ENCODE assay signal across 22 cellular contexts in genomic region chr11:70798296-70798695, GRCh38.
A peak's percentile ranks its signal among the peaks of the same experiment; 100 is the strongest.
DNase-seq lines count a peak whose midpoint lies in the region; ATAC-seq, FAIRE-seq and TF ChIP-seq lines count a peak whose summit lies in the region.
"Had no signal": no experiment of that assay in that cellular context is flagged by ENCODE, and none has a peak within 500 bp of the region (broad histone marks: within the 10 kb centered on the region; RNA-seq: fewer than 3 reads in every experiment).

No MANE protein-coding gene starts in this region.

- in situ Hi-C loops in HepG2 (cut with HindIII; ENCODE audit: extremely low pct_ligation_motif_present, low pct_unique_long_range_greater_than_20kb) = no loop called here

- H3K36me3 ChIP-seq in HepG2 (replicated peaks in 1 of 2; ENCODE audit: control insufficient read depth in 1 of 2, insufficient read depth in 2 of 2, low read length in 2 of 2) (peaks cover 27 to 76% of the 10 kb centered on the region in 2 experiments; a peak in 4 of 5 replicates), right lobe of liver (peaks cover 0 to 4% (median 1%) of the 10 kb centered on the region in 4 donors), neuronal stem cell (replicated peaks in 1 of 2; ENCODE audit: control insufficient read depth in 2 of 2, insufficient read depth in 2 of 2, low read length in 2 of 2) (no peaks in the 10 kb centered on the region)
- H3K36me3 ChIP-seq: BLaER1 treated with 17β-estradiol and CSF1 and Interleukin-3, amounts not matched to agents 10 nM and 100 nM had no signal

- H3K9ac ChIP-seq in HepG2 (ENCODE audit: insufficient read depth, low read depth, low read length) (no peak overlapping the region), neuronal stem cell (ENCODE audit: low read depth, low read length, poor library complexity) (no peak overlapping the region)
- H3K9ac ChIP-seq: BLaER1 treated with 17β-estradiol and CSF1 and Interleukin-3, amounts not matched to agents 10 nM and 100 nM had no signal

- peak overlapping the region; percentile 41 for H3K4ac ChIP-seq in neuronal stem cell (ENCODE audit: low read length)

- no peak overlapping the region for H3K4me3 ChIP-seq in HepG2 (replicated peaks in 1 of 3; ENCODE audit: insufficient read depth in 1 of 3, low read depth in 2 of 3, low read length in 3 of 3)
- no peak overlapping the region for H3K4me3 ChIP-seq in right lobe of liver
- H3K4me3 ChIP-seq in neuronal stem cell (ENCODE audit: low read length in 2 of 2) = no peak overlapping the region
- H3K4me3 ChIP-seq: A549; BLaER1 treated with 17β-estradiol and CSF1 and Interleukin-3, amounts not matched to agents 10 nM and 100 nM had no signal

- no peak overlapping the region for H3K23ac ChIP-seq in neuronal stem cell (ENCODE audit: low read depth, low read length, poor library complexity)

- CTCF ChIA-PET in HepG2 (lab: Yijun Ruan, JAX; ENCODE audit: low intra/inter-chr PET ratio, low total read pairs) = no interaction called here

- H2AFZ ChIP-seq in HepG2 (ENCODE audit: low read length) (no peak overlapping the region), neuronal stem cell (ENCODE audit: low read length) (no peak overlapping the region)

- no peak overlapping the region for H2BK15ac ChIP-seq in neuronal stem cell (ENCODE audit: low read length)

- peak overlapping the region; percentile 38 for H2AK5ac ChIP-seq in neuronal stem cell (ENCODE audit: low read depth, low read length)

- POLR2A ChIA-PET in HepG2 (lab: Yijun Ruan, JAX) = no interaction called here

- peak overlapping the region; percentile 77 for H3K14ac ChIP-seq in neuronal stem cell (ENCODE audit: low read length)

- WGBS in HepG2 (ENCODE audit: low lambda C conversion rate) = 98% methylated on average over 26 of the region's 26 CpGs
- WGBS in right lobe of liver (ENCODE audit: insufficient coverage, low coverage, low lambda C conversion rate, missing lambda C conversion rate) = 50% methylated on average over 4 of the region's 26 CpGs
- WGBS in neuronal stem cell (ENCODE audit: extremely low coverage in 2 of 2, insufficient read length in 2 of 2, insufficient replicate concordance in 1 of 2), 2 donors = no CpG with 5 or more reads among the region's 26 CpGs

- FAIRE-seq in HepG2 (lab: Jason Lieb, UNC) = no peak
- FAIRE-seq: A549, D721Med, G401.6, GM12891, GM19239 had no signal

- TF ChIP-seq RAD21 in HepG2 (CRISPR knock-in tag; IDR thresholded peaks at IDR 0.05) = no peak

- no peak for TF ChIP-seq POLR2A in HepG2 (IDR thresholded peaks at IDR 0.05; ENCODE audit: insufficient read depth in 1 of 2, low read depth in 2 of 2, low read length in 2 of 2)
- TF ChIP-seq POLR2A in right lobe of liver (IDR thresholded peaks at IDR 0.05) = no peak

- TF ChIP-seq CTCF in HepG2 (CRISPR knock-in tag; IDR thresholded peaks at IDR 0.05) = no peak
- no peak for TF ChIP-seq CTCF in right lobe of liver (IDR thresholded peaks at IDR 0.05)

- no peaks in the 10 kb centered on the region for H3K27me3 ChIP-seq in HepG2 (ENCODE audit: control insufficient read depth in 1 of 2, insufficient read depth in 2 of 2, low read length in 2 of 2)
- H3K27me3 ChIP-seq in right lobe of liver = no peaks in the 10 kb centered on the region
- no peaks in the 10 kb centered on the region for H3K27me3 ChIP-seq in neuronal stem cell (ENCODE audit: control insufficient read depth in 3 of 3, insufficient read depth in 3 of 3, low read depth in 1 of 3, low read length in 3 of 3)
- H3K27me3 ChIP-seq: BLaER1 treated with 17β-estradiol and CSF1 and Interleukin-3, amounts not matched to agents 10 nM and 100 nM had no signal

- H3K27ac ChIP-seq in HepG2 (ENCODE audit: extremely low read length, insufficient read depth, low read length) (no peak overlapping the region), right lobe of liver (no peak overlapping the region), neuronal stem cell (replicated peaks; ENCODE audit: low read length) (no peak overlapping the region), temporal lobe (ENCODE audit: low read depth, low read length) (peak overlapping the region; percentile 1)
- H3K27ac ChIP-seq: 22Rv1; A549; BLaER1 treated with 17β-estradiol and CSF1 and Interleukin-3, amounts not matched to agents 10 nM and 100 nM; C4-2B had no signal

- H3K4me1 ChIP-seq in HepG2 (ENCODE audit: insufficient read depth, low read length) = no peaks in the 10 kb centered on the region
- H3K4me1 ChIP-seq in right lobe of liver = no peaks in the 10 kb centered on the region
- H3K4me1 ChIP-seq in neuronal stem cell (ENCODE audit: control insufficient read depth in 2 of 2, insufficient read depth in 1 of 2, low read depth in 1 of 2, low read length in 2 of 2) = peaks cover 0 to 4% of the 10 kb centered on the region in 2 donors
- H3K4me1 ChIP-seq: A549; BLaER1 treated with 17β-estradiol and CSF1 and Interleukin-3, amounts not matched to agents 10 nM and 100 nM; Caco-2 had no signal

- H4K20me1 ChIP-seq in HepG2 (ENCODE audit: insufficient read depth, low read length) = no peaks in the 10 kb centered on the region
- H4K20me1 ChIP-seq: BLaER1 treated with 17β-estradiol and CSF1 and Interleukin-3, amounts not matched to agents 10 nM and 100 nM had no signal

- H3K4me2 ChIP-seq in HepG2 (ENCODE audit: low read depth, low read length) (no peak overlapping the region), neuronal stem cell (ENCODE audit: insufficient read depth, low read length, poor library complexity, severe bottlenecking) (no peak overlapping the region)
- H3K4me2 ChIP-seq: A549; BLaER1 treated with 17β-estradiol and CSF1 and Interleukin-3, amounts not matched to agents 10 nM and 100 nM had no signal

- intact Hi-C loops in HepG2 (cut with micrococcal nuclease; ENCODE audit: unreplicated experiment) = no loop called here
- intact Hi-C loops in right lobe of liver (cut with DNase I) = no loop called here

- peak overlapping the region; percentile 67 for H2BK12ac ChIP-seq in neuronal stem cell (ENCODE audit: low read length)

- no peaks in the 10 kb centered on the region for H3K79me1 ChIP-seq in neuronal stem cell (ENCODE audit: low read depth, low read length)

- TF ChIP-seq EP300 in HepG2 (IDR thresholded peaks at IDR 0.05; ENCODE audit: low read depth in 2 of 2, low read length in 2 of 2) = no peak
- no peak for TF ChIP-seq EP300 in HepG2 (CRISPR knock-in tag; IDR thresholded peaks at IDR 0.05; ENCODE audit: borderline replicate concordance)

- H4K91ac ChIP-seq in neuronal stem cell (ENCODE audit: low read depth, low read length, poor library complexity) = no peak overlapping the region

- H3K79me2 ChIP-seq in HepG2 (ENCODE audit: insufficient read depth, low read length) = no peaks in the 10 kb centered on the region

- H3K9me3 ChIP-seq in HepG2 (ENCODE audit: low read length) = peaks cover 10% of the 10 kb centered on the region
- H3K9me3 ChIP-seq in right lobe of liver = peaks cover 0 to 6% (median 0%) of the 10 kb centered on the region in 4 donors
- peaks cover 7 to 16% of the 10 kb centered on the region in 2 donors for H3K9me3 ChIP-seq in neuronal stem cell (replicated peaks in 1 of 2; ENCODE audit: control insufficient read depth in 2 of 2, insufficient read depth in 1 of 2, low read depth in 1 of 2, low read length in 2 of 2)

- H3K18ac ChIP-seq in neuronal stem cell (ENCODE audit: low read length) = peak overlapping the region; percentile 53

- DNase-seq in HepG2 (ENCODE audit: low spot score) (no peak), right lobe of liver (no peak), neuronal stem cell (ENCODE audit: low spot score) (no peak), NCI-H69 (lab: John Stamatoyannopoulos, UW) (no peak)
- DNase-seq: AML-193; Caco-2; Calu3; CD4-positive, alpha-beta T cell; CD8-positive, alpha-beta T cell; DMS79 treated with DMSO at 0.1 percent for 48 hours; GF-D8 had no signal

- no TSS peak for BruUV-seq in HepG2 (replicated peaks; lab: Mats Ljungman, UMichigan)

- ATAC-seq in HepG2 = no peak
- no peak for ATAC-seq in right lobe of liver
- ATAC-seq in HG02571 (IDR thresholded peaks at IDR 0.05; ENCODE audit: unreplicated experiment) = no peak
- ATAC-seq in HG02840 (IDR thresholded peaks at IDR 0.05; ENCODE audit: low FRiP score, unreplicated experiment) = no peak
- ATAC-seq: A549; CD8-positive, alpha-beta T cell had no signal

- no peak overlapping the region for H2BK5ac ChIP-seq in neuronal stem cell (ENCODE audit: low read length)

- H2BK120ac ChIP-seq in neuronal stem cell (ENCODE audit: low read depth, low read length) = no peak overlapping the region

- H4K8ac ChIP-seq in neuronal stem cell (ENCODE audit: low read depth, low read length) = peak overlapping the region; percentile 23

TF ChIP-seq in HepG2, 621 proteins besides CTCF, POLR2A, EP300 and RAD21:
- TF ChIP-seq AGO2 (optimal IDR thresholded peaks at IDR 0.05; ENCODE audit: low read depth, low read length) = peak; percentile 59
- TF ChIP-seq KLF13 (CRISPR knock-in tag; IDR thresholded peaks at IDR 0.05) = no peak
